Comparison of ENCODE assay signal across 16 cellular contexts in the genomic region with DNA sequence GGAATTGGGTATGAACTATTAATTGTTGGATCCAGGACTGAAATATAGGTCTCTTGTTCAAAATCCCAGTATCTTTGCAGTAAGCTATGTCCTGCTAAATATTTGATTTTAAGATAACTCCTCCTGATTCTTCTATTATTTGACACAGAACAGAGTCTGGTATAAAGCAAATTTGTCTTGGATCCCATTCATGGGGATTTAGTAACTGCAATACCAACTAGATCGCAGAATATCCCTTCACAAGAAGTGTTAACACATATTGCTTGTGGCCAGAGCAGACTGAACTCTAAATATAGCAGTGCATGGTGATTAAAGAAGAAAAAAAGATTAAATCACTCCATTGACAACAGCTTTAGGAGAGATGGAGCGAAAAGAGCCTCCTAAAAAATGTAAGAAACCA.
DNase-seq lines count a peak whose midpoint lies in the region; ATAC-seq, FAIRE-seq and TF ChIP-seq lines count a peak whose summit lies in the region.
"Had no signal": no experiment of that assay in that cellular context is flagged by ENCODE, and none has a peak within 500 bp of the region (broad histone marks: within the 10 kb centered on the region; RNA-seq: fewer than 3 reads in every experiment).

No MANE protein-coding gene starts in this region.

- in situ Hi-C loops in HepG2 (cut with HindIII; ENCODE audit: extremely low pct_ligation_motif_present, low pct_unique_long_range_greater_than_20kb), result no loop called here
- in situ Hi-C loops in brain microvascular endothelial cell (cut with HindIII; ENCODE audit: low pct_ligation_motif_present, low sequenced_read_pairs), result no loop called here

- H3K79me2 ChIP-seq in HepG2 (ENCODE audit: insufficient read depth, low read length), result no peaks in the 10 kb centered on the region

- TF ChIP-seq EP300 in HepG2 (IDR thresholded peaks at IDR 0.05; ENCODE audit: low read depth in 2 of 2, low read length in 2 of 2), result no peak
- TF ChIP-seq EP300 in HepG2 (CRISPR knock-in tag; IDR thresholded peaks at IDR 0.05; ENCODE audit: borderline replicate concordance), result no peak
- TF ChIP-seq EP300 in ovary (IDR thresholded peaks at IDR 0.05), result no peak

- no peak for ATAC-seq in HepG2
- peak; percentile 84 for ATAC-seq in left lobe of liver
- no peak for ATAC-seq in omental fat pad (ENCODE audit: low FRiP score)
- ATAC-seq: GM12878 had no signal

- peaks cover 0 to 7% (median 4%) of the 10 kb centered on the region in 4 donors for H3K9me3 ChIP-seq in liver (ENCODE audit: control insufficient read depth in 4 of 4, low read length in 3 of 4)
- H3K9me3 ChIP-seq in HepG2 (ENCODE audit: low read length), result peaks cover 16% of the 10 kb centered on the region
- no peaks in the 10 kb centered on the region for H3K9me3 ChIP-seq in ovary

- TF ChIP-seq POLR2A in HepG2 (IDR thresholded peaks at IDR 0.05; ENCODE audit: insufficient read depth in 1 of 2, low read depth in 2 of 2, low read length in 2 of 2) (no peak), ovary (IDR thresholded peaks at IDR 0.05) (no peak)

- no peak for DNase-seq in HepG2 (ENCODE audit: low spot score)
- no peak for DNase-seq in brain microvascular endothelial cell
- no peak for DNase-seq in left lobe of liver (ENCODE audit: low spot score)
- no peak for DNase-seq in SW480 (ENCODE audit: low spot score)
- DNase-seq in ovary, result no peak
- DNase-seq in omental fat pad (ENCODE audit: low spot score), result no peak
- DNase-seq: ACHN; C1 segment of cervical spinal cord; Calu3; CD4-positive, alpha-beta T cell; DMS 273 treated with DMSO at 0.1 percent for 48 hours; GOT3; H9 had no signal

- CTCF ChIA-PET in HepG2 (lab: Yijun Ruan, JAX; ENCODE audit: low intra/inter-chr PET ratio, low total read pairs), result no interaction called here

- WGBS in liver, result 59% methylated on average over 2 of the region's 2 CpGs
- 0% methylated on average over 2 of the region's 2 CpGs for WGBS in HepG2 (ENCODE audit: low lambda C conversion rate)
- WGBS in ovary, 3 donors, result 90 to 94% (median 93%) methylated on average over 2 of the region's 2 CpGs

- BruUV-seq in HepG2 (replicated peaks; lab: Mats Ljungman, UMichigan), result no TSS peak

- H3K9ac ChIP-seq in liver (ENCODE audit: low read depth in 1 of 2, low read length in 2 of 2) (no peak overlapping the region), HepG2 (ENCODE audit: insufficient read depth, low read depth, low read length) (no peak overlapping the region)

- H3K27ac ChIP-seq in liver (ENCODE audit: low read depth in 1 of 2, low read length in 2 of 2) (peak overlapping the region in 1 of 2 donors; percentile 21), HepG2 (ENCODE audit: extremely low read length, insufficient read depth, low read length) (no peak overlapping the region), brain microvascular endothelial cell (peak overlapping the region; percentile 36), ovary (no peak overlapping the region)

- POLR2A ChIA-PET in HepG2 (lab: Yijun Ruan, JAX), result no interaction called here

- no peaks in the 10 kb centered on the region for H4K20me1 ChIP-seq in HepG2 (ENCODE audit: insufficient read depth, low read length)

- H3K36me3 ChIP-seq in liver (ENCODE audit: control insufficient read depth in 4 of 4, insufficient read depth in 3 of 4, low read depth in 1 of 4, low read length in 3 of 4) (no peaks in the 10 kb centered on the region), HepG2 (replicated peaks in 1 of 2; ENCODE audit: control insufficient read depth in 1 of 2, insufficient read depth in 2 of 2, low read length in 2 of 2) (no peaks in the 10 kb centered on the region), brain microvascular endothelial cell (replicated peaks) (no peaks in the 10 kb centered on the region), ovary (no peaks in the 10 kb centered on the region)

- no peak overlapping the region for H3K4me3 ChIP-seq in liver (ENCODE audit: low read depth in 1 of 3, low read length in 3 of 3)
- H3K4me3 ChIP-seq in HepG2 (replicated peaks in 1 of 3; ENCODE audit: insufficient read depth in 1 of 3, low read depth in 2 of 3, low read length in 3 of 3), result no peak overlapping the region
- H3K4me3 ChIP-seq in brain microvascular endothelial cell (ENCODE audit: low read depth, low read length), result no peak overlapping the region
- no peak overlapping the region for H3K4me3 ChIP-seq in ovary
- H3K4me3 ChIP-seq: GM12878 had no signal

- no peaks in the 10 kb centered on the region for H3K27me3 ChIP-seq in liver (ENCODE audit: control insufficient read depth in 4 of 4, insufficient read depth in 4 of 4, low read length in 3 of 4)
- H3K27me3 ChIP-seq in HepG2 (ENCODE audit: control insufficient read depth in 1 of 2, insufficient read depth in 2 of 2, low read length in 2 of 2), result no peaks in the 10 kb centered on the region
- H3K27me3 ChIP-seq in brain microvascular endothelial cell (replicated peaks), result no peaks in the 10 kb centered on the region
- H3K27me3 ChIP-seq in ovary, result no peaks in the 10 kb centered on the region

- intact Hi-C loops in HepG2 (cut with micrococcal nuclease; ENCODE audit: unreplicated experiment), result no loop called here
- intact Hi-C loops in ovary (cut with DNase I), result no loop called here

- TF ChIP-seq CTCF in liver (IDR thresholded peaks at IDR 0.05; ENCODE audit: low read depth, low read length, missing input control) (no peak), HepG2 (CRISPR knock-in tag; IDR thresholded peaks at IDR 0.05) (no peak), brain microvascular endothelial cell (IDR thresholded peaks at IDR 0.05; ENCODE audit: low read depth, low read length, missing control alignments) (no peak), ovary (IDR thresholded peaks at IDR 0.05) (no peak), omental fat pad (IDR thresholded peaks at IDR 0.05) (no peak)

- no peak overlapping the region for H2AFZ ChIP-seq in HepG2 (ENCODE audit: low read length)

- TF ChIP-seq RAD21 in liver (IDR thresholded peaks at IDR 0.05) (peak in 1 of 2 donors; percentile 3), HepG2 (CRISPR knock-in tag; IDR thresholded peaks at IDR 0.05) (no peak)

- FAIRE-seq in HepG2 (lab: Jason Lieb, UNC), result no peak
- FAIRE-seq: GM12878, GM18507 had no signal

- H3K4me1 ChIP-seq in liver (ENCODE audit: control insufficient read depth in 4 of 4, insufficient read depth in 4 of 4, low read length in 3 of 4) (peaks cover 1 to 10% (median 5%) of the 10 kb centered on the region in 4 donors), HepG2 (ENCODE audit: insufficient read depth, low read length) (no peaks in the 10 kb centered on the region), ovary (ENCODE audit: insufficient read depth) (no peaks in the 10 kb centered on the region)

- no peak overlapping the region for H3K4me2 ChIP-seq in HepG2 (ENCODE audit: low read depth, low read length)

TF ChIP-seq in liver, 16 proteins besides CTCF, POLR2A, EP300 and RAD21 (continues in another document):
- TF ChIP-seq RXRA (IDR thresholded peaks at IDR 0.05), result peak in 1 of 2 donors; percentile 17
- TF ChIP-seq, protein P1, sequence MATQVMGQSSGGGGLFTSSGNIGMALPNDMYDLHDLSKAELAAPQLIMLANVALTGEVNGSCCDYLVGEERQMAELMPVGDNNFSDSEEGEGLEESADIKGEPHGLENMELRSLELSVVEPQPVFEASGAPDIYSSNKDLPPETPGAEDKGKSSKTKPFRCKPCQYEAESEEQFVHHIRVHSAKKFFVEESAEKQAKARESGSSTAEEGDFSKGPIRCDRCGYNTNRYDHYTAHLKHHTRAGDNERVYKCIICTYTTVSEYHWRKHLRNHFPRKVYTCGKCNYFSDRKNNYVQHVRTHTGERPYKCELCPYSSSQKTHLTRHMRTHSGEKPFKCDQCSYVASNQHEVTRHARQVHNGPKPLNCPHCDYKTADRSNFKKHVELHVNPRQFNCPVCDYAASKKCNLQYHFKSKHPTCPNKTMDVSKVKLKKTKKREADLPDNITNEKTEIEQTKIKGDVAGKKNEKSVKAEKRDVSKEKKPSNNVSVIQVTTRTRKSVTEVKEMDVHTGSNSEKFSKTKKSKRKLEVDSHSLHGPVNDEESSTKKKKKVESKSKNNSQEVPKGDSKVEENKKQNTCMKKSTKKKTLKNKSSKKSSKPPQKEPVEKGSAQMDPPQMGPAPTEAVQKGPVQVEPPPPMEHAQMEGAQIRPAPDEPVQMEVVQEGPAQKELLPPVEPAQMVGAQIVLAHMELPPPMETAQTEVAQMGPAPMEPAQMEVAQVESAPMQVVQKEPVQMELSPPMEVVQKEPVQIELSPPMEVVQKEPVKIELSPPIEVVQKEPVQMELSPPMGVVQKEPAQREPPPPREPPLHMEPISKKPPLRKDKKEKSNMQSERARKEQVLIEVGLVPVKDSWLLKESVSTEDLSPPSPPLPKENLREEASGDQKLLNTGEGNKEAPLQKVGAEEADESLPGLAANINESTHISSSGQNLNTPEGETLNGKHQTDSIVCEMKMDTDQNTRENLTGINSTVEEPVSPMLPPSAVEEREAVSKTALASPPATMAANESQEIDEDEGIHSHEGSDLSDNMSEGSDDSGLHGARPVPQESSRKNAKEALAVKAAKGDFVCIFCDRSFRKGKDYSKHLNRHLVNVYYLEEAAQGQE (IDR thresholded peaks at IDR 0.05), result no peak
- TF ChIP-seq TAF1 (conservative IDR thresholded peaks at IDR 0.05), result no peak

TF ChIP-seq in HepG2, 621 proteins besides CTCF, POLR2A, EP300 and RAD21 (continues in another document):
- TF ChIP-seq GABPB1 (CRISPR knock-in tag; IDR thresholded peaks at IDR 0.05) (no peak), MTA1 (CRISPR knock-in tag; IDR thresholded peaks at IDR 0.05; ENCODE audit: borderline replicate concordance) (no peak), POLR2AphosphoS5 (IDR thresholded peaks at IDR 0.05; ENCODE audit: low read depth, low read length) (no peak), TBX3 (IDR thresholded peaks at IDR 0.05; ENCODE audit: borderline replicate concordance) (no peak), IRF2 (CRISPR knock-in tag; IDR thresholded peaks at IDR 0.05) (no peak), ZMYM4 (CRISPR knock-in tag; IDR thresholded peaks at IDR 0.05) (no peak), ZNF44 (CRISPR knock-in tag; IDR thresholded peaks at IDR 0.05) (no peak)
